Comparison of ENCODE assay signal across 9 cellular contexts in the genomic region with DNA sequence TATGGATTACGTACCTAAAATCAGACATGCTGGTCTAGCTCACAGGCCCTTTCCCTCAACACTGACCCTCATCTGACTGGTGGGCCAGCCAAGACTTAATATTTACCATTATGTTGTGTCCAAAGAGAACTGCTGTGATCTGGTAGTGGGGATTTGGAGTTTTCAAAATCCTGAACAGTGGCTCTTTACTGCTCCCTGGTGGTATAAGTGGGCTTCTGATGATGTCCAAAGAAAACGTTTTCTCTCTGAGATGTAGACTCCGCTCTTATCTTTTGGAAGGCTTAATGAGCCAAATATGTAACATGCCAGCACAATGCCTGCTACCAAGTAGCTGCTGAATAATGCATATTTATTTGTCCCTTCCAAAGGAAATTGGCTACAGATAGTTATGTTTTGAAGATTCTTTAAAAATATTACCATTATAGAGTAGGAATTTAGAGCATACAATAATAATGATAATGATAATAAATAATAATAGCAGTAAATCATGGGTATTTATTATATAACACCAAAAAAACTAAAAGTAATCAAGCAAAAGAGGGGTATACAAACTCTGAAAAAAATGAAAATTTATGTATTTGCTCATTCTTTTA.
DNase-seq lines count a peak whose midpoint lies in the region; ATAC-seq and TF ChIP-seq lines count a peak whose summit lies in the region.
"Had no signal": no experiment of that assay in that cellular context is flagged by ENCODE, and none has a peak within 500 bp of the region (broad histone marks: within the 10 kb centered on the region; RNA-seq: fewer than 3 reads in every experiment).

No MANE protein-coding gene starts in this region.

- peak overlapping the region in 1 of 4 donors; percentile 44 for H3K27ac ChIP-seq in Peyer's patch
- no peak overlapping the region for H3K27ac ChIP-seq in endodermal cell (ENCODE audit: low read depth, low read length)

- no peaks in the 10 kb centered on the region for H3K36me3 ChIP-seq in Peyer's patch
- H3K36me3 ChIP-seq in endodermal cell (ENCODE audit: control insufficient read depth, insufficient read depth, low read length): no peaks in the 10 kb centered on the region

- ATAC-seq in activated T-cell treated with anti-CD3 and anti-CD28 coated beads, Interleukin-2, amount 50 U/mL, for 4 hours: no peak

- H3K4me1 ChIP-seq in Peyer's patch (no peaks in the 10 kb centered on the region), endodermal cell (ENCODE audit: control insufficient read depth, insufficient read depth, low read length) (peaks cover 11% of the 10 kb centered on the region)

- peaks cover 9% of the 10 kb centered on the region for H3K27me3 Mint-ChIP-seq in activated T-cell treated with anti-CD3 and anti-CD28 coated beads, Interleukin-2, amount 50 U/mL, for 4 hours (ENCODE audit: low read depth)
- H3K27me3 Mint-ChIP-seq in endodermal cell (ENCODE audit: insufficient read depth): no peaks in the 10 kb centered on the region
- H3K27me3 Mint-ChIP-seq: dendritic cell treated with granulocyte-macrophage colony-stimulating factor and Interleukin-4, amounts not matched to agents 40 ng/mL and 50 ng/mL, for 4 days had no signal

- H3K9ac ChIP-seq in endodermal cell (ENCODE audit: extremely low read depth, low read length, poor library complexity, severe bottlenecking): no peak overlapping the region

- peak in 5 of 6 experiments; percentile 19 to 85 (median 69) for TF ChIP-seq CTCF in Peyer's patch (IDR thresholded peaks at IDR 0.05)
- peak; percentile 91 for TF ChIP-seq CTCF in endodermal cell (conservative IDR thresholded peaks at IDR 0.05)

- no peaks in the 10 kb centered on the region for H3K9me3 Mint-ChIP-seq in activated T-cell treated with anti-CD3 and anti-CD28 coated beads, Interleukin-2, amount 50 U/mL, for 4 hours
- peaks cover 2% of the 10 kb centered on the region for H3K9me3 Mint-ChIP-seq in endodermal cell
- H3K9me3 Mint-ChIP-seq: dendritic cell treated with granulocyte-macrophage colony-stimulating factor and Interleukin-4, amounts not matched to agents 40 ng/mL and 50 ng/mL, for 4 days had no signal

- TF ChIP-seq POLR2A in Peyer's patch (IDR thresholded peaks at IDR 0.05): no peak

- H3K4me3 ChIP-seq in Peyer's patch: no peak overlapping the region
- H3K4me3 ChIP-seq in endodermal cell (ENCODE audit: low read length): no peak overlapping the region

- no peaks in the 10 kb centered on the region for H3K36me3 Mint-ChIP-seq in activated T-cell treated with anti-CD3 and anti-CD28 coated beads, Interleukin-2, amount 50 U/mL, for 4 hours (ENCODE audit: insufficient read depth)
- H3K36me3 Mint-ChIP-seq in endodermal cell (ENCODE audit: low read depth): no peaks in the 10 kb centered on the region

- no peak overlapping the region for H3K4me3 Mint-ChIP-seq in activated T-cell treated with anti-CD3 and anti-CD28 coated beads, Interleukin-2, amount 50 U/mL, for 4 hours
- H3K4me3 Mint-ChIP-seq in endodermal cell: no peak overlapping the region
- H3K4me3 Mint-ChIP-seq: dendritic cell treated with granulocyte-macrophage colony-stimulating factor and Interleukin-4, amounts not matched to agents 40 ng/mL and 50 ng/mL, for 4 days had no signal

- WGBS in endodermal cell (ENCODE audit: insufficient coverage in 1 of 2, insufficient read length in 1 of 2), 2 experiments: 56 to 80% methylated on average over 2 to 3 of the region's 3 CpGs

- H3K9me3 ChIP-seq in Peyer's patch (no peaks in the 10 kb centered on the region), endodermal cell (ENCODE audit: control insufficient read depth, low read length) (no peaks in the 10 kb centered on the region)

- H3K27me3 ChIP-seq in Peyer's patch (no peaks in the 10 kb centered on the region), endodermal cell (ENCODE audit: control insufficient read depth, insufficient read depth, low read length, poor library complexity, severe bottlenecking) (peaks cover under 1% of the 10 kb centered on the region)

- DNase-seq in activated T-cell treated with anti-CD3 and anti-CD28 coated beads for 24 hours (ENCODE audit: low read depth) (peak; percentile 7), HT-29 (ENCODE audit: low spot score) (peak; percentile 89), Peyer's patch (peak in 1 of 3 donors; percentile 54), endodermal cell (peak; percentile 72), middle frontal gyrus (ENCODE audit: extremely low spot score, low spot score) (peak; percentile 9), GOT3 (lab: John Stamatoyannopoulos, UW) (no peak)
- DNase-seq in activated T-cell treated with anti-CD3 and anti-CD28 coated beads, Interleukin-2, amount 50 U/mL, for 4 hours: no peak
- no peak for DNase-seq in effector CD8-positive, alpha-beta T cell (lab: John Stamatoyannopoulos, UW)

- H3K27ac Mint-ChIP-seq in endodermal cell: no peak overlapping the region
- H3K27ac Mint-ChIP-seq: dendritic cell treated with granulocyte-macrophage colony-stimulating factor and Interleukin-4, amounts not matched to agents 40 ng/mL and 50 ng/mL, for 4 days had no signal

- no peaks in the 10 kb centered on the region for H3K4me1 Mint-ChIP-seq in activated T-cell treated with anti-CD3 and anti-CD28 coated beads, Interleukin-2, amount 50 U/mL, for 4 hours (ENCODE audit: low read depth)
- H3K4me1 Mint-ChIP-seq in endodermal cell: peaks cover 25% of the 10 kb centered on the region

Comparison
In these comparisons a context has a peak if more than half of its experiments do, and no peak if none do; other contexts are left out.
1. DNase-seq: peak in activated T-cell treated with anti-CD3 and anti-CD28 coated beads for 24 hours (single experiment), HT-29 (single experiment), endodermal cell (single experiment) and middle frontal gyrus (single experiment); none in activated T-cell treated with anti-CD3 and anti-CD28 coated beads, Interleukin-2, amount 50 U/mL, for 4 hours (single experiment), effector CD8-positive, alpha-beta T cell (single experiment) and GOT3 (single experiment).